In the genomic region with DNA sequence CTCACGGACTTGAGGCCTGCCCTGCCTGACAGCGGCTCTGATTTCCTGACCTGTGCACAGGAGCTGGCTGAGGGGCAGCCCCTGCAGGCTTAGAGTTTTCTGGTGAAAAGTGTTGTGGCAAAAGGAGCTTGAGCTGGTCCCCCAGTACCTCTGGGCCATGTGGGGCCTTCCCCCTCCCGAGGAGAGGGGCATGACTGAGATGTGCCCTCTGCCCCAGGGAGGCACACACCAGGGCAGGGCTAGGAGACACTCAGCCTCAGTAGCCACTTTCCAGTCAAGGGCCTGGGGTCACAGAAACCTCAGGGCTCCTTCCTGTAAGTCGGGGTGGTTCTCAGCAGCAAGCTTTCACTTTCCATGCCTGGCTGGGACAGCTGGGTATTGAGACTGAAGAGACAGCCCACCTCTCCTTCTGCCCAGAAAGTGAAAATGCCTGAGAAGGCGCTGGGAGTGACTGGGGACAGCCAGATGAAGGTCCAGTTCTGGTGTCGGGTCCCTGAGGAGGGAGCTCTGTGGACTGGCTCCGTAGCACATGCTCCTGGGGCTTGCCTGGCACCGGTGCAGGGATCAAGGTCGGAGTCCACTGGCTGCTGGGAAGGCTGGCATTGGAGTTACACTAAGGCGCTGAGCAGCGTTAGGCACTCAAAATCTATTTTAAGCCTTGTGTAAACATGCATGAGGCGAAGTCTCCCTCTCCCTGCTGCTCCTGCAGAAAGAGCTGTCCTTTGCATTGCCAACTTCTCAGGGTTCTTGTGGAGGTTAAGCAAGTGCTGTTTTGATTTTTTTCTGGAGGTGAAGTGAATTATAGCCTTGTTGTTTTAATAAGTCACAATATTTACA, we compare ENCODE assay signal across 8 cellular contexts.
A peak's percentile ranks its signal among the peaks of the same experiment; 100 is the strongest.
DNase-seq lines count a peak whose midpoint lies in the region; ATAC-seq and TF ChIP-seq lines count a peak whose summit lies in the region.

No MANE protein-coding gene starts in this region.

- intact Hi-C loops in CD4-positive, alpha-beta T cell (cut with DNase I, micrococcal nuclease) = no loop called here
- intact Hi-C loops in Panc1 (cut with micrococcal nuclease; ENCODE audit: unreplicated experiment) (loop anchor here (5.0 kb wide), 1 partner anchor 98 kb away; no protein-coding TSS in a partner anchor), adrenal gland (cut with DNase I) (loop anchor here (10.0 kb wide), 2 partner anchors 95 to 395 kb away; a partner anchor contains a TSS)

- H4K20me1 ChIP-seq in hepatocyte (ENCODE audit: insufficient read depth, poor library complexity, severe bottlenecking) = no peaks in the 10 kb centered on the region

- H3K27me3 ChIP-seq in CD4-positive, alpha-beta T cell (ENCODE audit: control insufficient read depth, insufficient read depth, low read length) = no peaks in the 10 kb centered on the region
- H3K27me3 ChIP-seq in Panc1 (ENCODE audit: control insufficient read depth, insufficient read depth, low read length) (no peaks in the 10 kb centered on the region), adrenal gland (no peaks in the 10 kb centered on the region), hepatocyte (no peaks in the 10 kb centered on the region)

- WGBS in adrenal gland, 4 donors = 3 to 11% (median 9%) methylated on average over 6 to 12 of the region's 12 CpGs
- WGBS in hepatocyte (ENCODE audit: low lambda C conversion rate, missing lambda C conversion rate) = 35% methylated on average over 12 of the region's 12 CpGs

- in situ Hi-C loops in Panc1 (cut with HindIII; ENCODE audit: low pct_unique_long_range_greater_than_20kb, low sequenced_read_pairs) = no loop called here

- POLR2A ChIA-PET in CD4-positive, alpha-beta T cell (lab: Charles Lee) = interaction anchor here (0.7 to 0.9 kb wide), 2 partner anchors 8 to 12 kb away, joined by 3 read pairs; no protein-coding TSS in a partner anchor
- POLR2A ChIA-PET in Panc1 (lab: Charles Lee) = interaction anchor here (0.6 to 0.7 kb wide), 2 partner anchors 21 to 370 kb away, joined by 3 read pairs; no protein-coding TSS in a partner anchor

- peaks cover 18% of the 10 kb centered on the region for H3K4me1 ChIP-seq in Panc1 (ENCODE audit: control insufficient read depth, insufficient read depth, low read length)
- H3K4me1 ChIP-seq in adrenal gland (replicated peaks in 1 of 2) = peaks cover 46 to 54% of the 10 kb centered on the region in 2 donors
- H3K4me1 ChIP-seq in hepatocyte (ENCODE audit: insufficient read depth) = peaks cover 32% of the 10 kb centered on the region

- DNase-seq in CD4-positive, alpha-beta T cell = peak in 7 of 10 experiments; percentile 10 to 59 (median 24)
- DNase-seq in Panc1 (ENCODE audit: low read depth, low spot score) (no peak), adrenal gland (peak; percentile 79 to 95 (median 91)), hepatocyte (ENCODE audit: low spot score) (peak; percentile 82), UCSD-AML1 (lab: John Stamatoyannopoulos, UW; ENCODE audit: unreplicated experiment) (no peak)
- peak; percentile 76 for DNase-seq in stimulated activated CD4-positive, alpha-beta T cell treated with anti-CD3 and anti-CD28 coated beads, Interleukin-15, amount 100 ng/mL, for 24 hours

- no peak overlapping the region for H3K27ac ChIP-seq in CD4-positive, alpha-beta T cell (ENCODE audit: low read depth, low read length)
- H3K27ac ChIP-seq in Panc1 (ENCODE audit: low read length) = peak overlapping the region; percentile 69
- peak overlapping the region; percentile 87 to 95 (median 93) for H3K27ac ChIP-seq in adrenal gland
- peak overlapping the region; percentile 87 for H3K27ac ChIP-seq in hepatocyte

- peak; percentile 43 for ATAC-seq in CD4-positive, alpha-beta T cell (ENCODE audit: poor library complexity)
- peak; percentile 96 for ATAC-seq in GM19463 (IDR thresholded peaks at IDR 0.05; ENCODE audit: unreplicated experiment)
- peak; percentile 95 for ATAC-seq in HG03571 (IDR thresholded peaks at IDR 0.05; ENCODE audit: unreplicated experiment)
- ATAC-seq in Panc1 = peak; percentile 86

- no peak for TF ChIP-seq CTCF in CD4-positive, alpha-beta T cell (IDR thresholded peaks at IDR 0.05)
- TF ChIP-seq CTCF in Panc1 (IDR thresholded peaks at IDR 0.05) = no peak
- TF ChIP-seq CTCF in adrenal gland (IDR thresholded peaks at IDR 0.05) = peak in 1 of 6 experiments; percentile 12
- TF ChIP-seq CTCF in hepatocyte (IDR thresholded peaks at IDR 0.05; ENCODE audit: poor library complexity) = no peak

- H3K4me2 ChIP-seq in hepatocyte = peak overlapping the region; percentile 61

- H3K79me2 ChIP-seq in hepatocyte = no peaks in the 10 kb centered on the region

- H3K36me3 ChIP-seq in Panc1 (ENCODE audit: control insufficient read depth, insufficient read depth, low read length) (no peaks in the 10 kb centered on the region), adrenal gland (replicated peaks in 1 of 2) (no peaks in the 10 kb centered on the region), hepatocyte (replicated peaks; ENCODE audit: insufficient read depth, low read depth) (no peaks in the 10 kb centered on the region)

- no peaks in the 10 kb centered on the region for H3K27me3 Mint-ChIP-seq in CD4-positive, alpha-beta T cell

- peak overlapping the region; percentile 15 for H2AFZ ChIP-seq in hepatocyte

- TF ChIP-seq POLR2A in adrenal gland (IDR thresholded peaks at IDR 0.05) = peak in 1 of 2 donors; percentile 71

- CTCF ChIA-PET in CD4-positive, alpha-beta T cell (lab: Charles Lee) = interaction anchor here (0.8 to 1.1 kb wide), 2 partner anchors 402 to 916 kb away, joined by 3 read pairs; no protein-coding TSS in a partner anchor
- CTCF ChIA-PET in Panc1 (lab: Charles Lee) = interaction anchor here (1.0 to 1.2 kb wide), 3 partner anchors 100 to 397 kb away, joined by 3 to 4 read pairs (median 3); no protein-coding TSS in a partner anchor

- H3K9me3 ChIP-seq in CD4-positive, alpha-beta T cell (ENCODE audit: control insufficient read depth, low read length) = no peaks in the 10 kb centered on the region
- H3K9me3 ChIP-seq in Panc1 (ENCODE audit: control insufficient read depth, insufficient read depth, low read depth, low read length) (no peaks in the 10 kb centered on the region), adrenal gland (replicated peaks in 1 of 3) (no peaks in the 10 kb centered on the region), hepatocyte (ENCODE audit: low read depth) (no peaks in the 10 kb centered on the region)

- H3K9me2 ChIP-seq in hepatocyte (replicated peaks; ENCODE audit: insufficient read depth) = no peaks in the 10 kb centered on the region

- BruUV-seq in Panc1 (replicated peaks; lab: Mats Ljungman, UMichigan) = no TSS peak

- peak overlapping the region; percentile 68 for H3K4me3 Mint-ChIP-seq in CD4-positive, alpha-beta T cell

- peak overlapping the region in 1 of 2 experiments; percentile 41; a peak in 2 of 4 replicates for H3K4me3 ChIP-seq in Panc1 (ENCODE audit: low read depth in 2 of 2, low read length in 2 of 2)
- H3K4me3 ChIP-seq in adrenal gland = peak overlapping the region in 1 of 4 donors; percentile 36
- no peak overlapping the region for H3K4me3 ChIP-seq in hepatocyte

- H3K4me1 Mint-ChIP-seq in CD4-positive, alpha-beta T cell (ENCODE audit: low read depth) = peaks cover 26% of the 10 kb centered on the region

- peak overlapping the region; percentile 23 for H3K27ac Mint-ChIP-seq in CD4-positive, alpha-beta T cell

- H3K9me3 Mint-ChIP-seq in CD4-positive, alpha-beta T cell = no peaks in the 10 kb centered on the region

- H3K36me3 Mint-ChIP-seq in CD4-positive, alpha-beta T cell (ENCODE audit: low read depth) = no peaks in the 10 kb centered on the region

Comparison
In these comparisons a context has a peak if more than half of its experiments do, and no peak if none do; other contexts are left out.
1. ATAC-seq: peak in every context shown above with its lines; median percentile 96 in GM19463; 95 in HG03571; 86 in Panc1; 43 in CD4-positive, alpha-beta T cell.
2. DNase-seq: peak in CD4-positive, alpha-beta T cell (7 of 10), adrenal gland (7 of 7), hepatocyte (single experiment) and stimulated activated CD4-positive, alpha-beta T cell treated with anti-CD3 and anti-CD28 coated beads, Interleukin-15, amount 100 ng/mL, for 24 hours (single experiment); none in Panc1 (single experiment) and UCSD-AML1 (single experiment).
3. intact Hi-C loops: an anchor here in Panc1 (5.0 kb wide) and adrenal gland (10.0 kb wide); none called in CD4-positive, alpha-beta T cell.